ENCODE assay signal across 2 cellular contexts in genomic region chr9:124594215-124594614, GRCh38.
TF ChIP-seq lines count a peak whose summit lies in the region.

No MANE protein-coding gene starts in this region.

TF ChIP-seq in IMR-90, 13 proteins besides CTCF, POLR2A, EP300 and RAD21:
- no peak for TF ChIP-seq ELK1 (IDR thresholded peaks at IDR 0.05; ENCODE audit: borderline replicate concordance, low read depth, low read length)
- TF ChIP-seq SMC3 (IDR thresholded peaks at IDR 0.05; ENCODE audit: low read depth, low read length) = no peak
- no peak for TF ChIP-seq FOS (IDR thresholded peaks at IDR 0.05; ENCODE audit: low read depth, low read length)
- no peak for TF ChIP-seq USF2 (IDR thresholded peaks at IDR 0.05; ENCODE audit: low read depth, low read length)
- TF ChIP-seq MAZ (IDR thresholded peaks at IDR 0.05; ENCODE audit: borderline replicate concordance, low read depth, low read length) = no peak
- no peak for TF ChIP-seq MAFK (IDR thresholded peaks at IDR 0.05; ENCODE audit: low read depth, low read length)
- no peak for TF ChIP-seq BHLHE40 (IDR thresholded peaks at IDR 0.05; ENCODE audit: low read depth, low read length)

TF ChIP-seq in GM12878, 131 proteins besides CTCF, POLR2A, EP300 and RAD21:
- TF ChIP-seq CHD4 (IDR thresholded peaks at IDR 0.05) (no peak), PAX8 (IDR thresholded peaks at IDR 0.05) (no peak), IKZF2 (IDR thresholded peaks at IDR 0.05) (no peak), RAD51 (IDR thresholded peaks at IDR 0.05) (no peak), ZNF592 (IDR thresholded peaks at IDR 0.05) (no peak), JUND (IDR thresholded peaks at IDR 0.05; ENCODE audit: low read depth, low read length) (no peak), ASH2L (IDR thresholded peaks at IDR 0.05; ENCODE audit: borderline replicate concordance, low read depth) (no peak), MEF2A (IDR thresholded peaks at IDR 0.05; ENCODE audit: insufficient read depth, low read depth, low read length) (no peak), RELB (IDR thresholded peaks at IDR 0.05; ENCODE audit: low read depth) (no peak), ZBTB33 (IDR thresholded peaks at IDR 0.05) (no peak), FOS (IDR thresholded peaks at IDR 0.05; ENCODE audit: borderline replicate concordance, extremely low read depth, insufficient read length) (no peak), MAX (IDR thresholded peaks at IDR 0.05; ENCODE audit: low read depth, low read length) (no peak), EED (IDR thresholded peaks at IDR 0.05; ENCODE audit: low read depth) (no peak), ZNF687 (IDR thresholded peaks at IDR 0.05) (no peak), HCFC1 (IDR thresholded peaks at IDR 0.05; ENCODE audit: low read length) (no peak), PRDM15 (CRISPR knock-in tag; IDR thresholded peaks at IDR 0.05) (no peak), E4F1 (IDR thresholded peaks at IDR 0.05; ENCODE audit: borderline replicate concordance, partially characterized antibody) (no peak), DPF2 (IDR thresholded peaks at IDR 0.05) (no peak)
